8 cellular contexts compared by ENCODE assay signal in the genomic region with DNA sequence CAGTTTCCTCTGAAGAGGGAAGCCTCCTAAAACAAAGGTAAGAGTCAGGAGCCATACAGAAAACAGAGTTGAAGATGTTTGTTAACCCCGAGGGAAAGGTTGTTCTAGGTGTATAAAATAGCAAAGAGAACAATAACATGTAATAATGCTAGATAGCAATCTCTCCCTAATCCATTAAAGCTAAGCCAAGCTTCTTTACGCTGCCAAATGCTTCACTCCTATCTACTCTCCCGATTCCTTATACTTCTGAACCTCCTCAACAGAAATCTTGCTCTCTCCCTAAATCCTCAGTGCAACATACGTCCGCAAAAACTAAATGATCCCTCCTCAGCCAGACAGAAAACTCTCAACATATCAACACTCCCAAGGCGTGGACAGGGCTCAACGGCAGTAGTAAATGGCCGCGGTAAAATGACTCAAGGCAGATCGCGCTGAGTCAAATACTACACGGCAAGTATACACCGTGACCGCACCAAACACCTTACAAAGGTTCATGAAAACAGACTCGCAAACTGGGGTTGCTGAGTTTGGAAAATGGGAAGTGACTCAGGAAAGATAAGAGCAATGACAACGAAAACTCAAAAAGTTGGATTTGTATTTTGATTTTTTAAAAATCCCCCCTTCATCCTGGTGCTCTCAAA. TPM values are rescaled to one million over a fixed set of nuclear protein-coding genes. Genes with fewer than 3 reads are reported as not detected.
DNase-seq lines count a peak whose midpoint lies in the region; ATAC-seq and TF ChIP-seq lines count a peak whose summit lies in the region.

No MANE protein-coding gene starts in this region.

- H3K9me3 Mint-ChIP-seq in type B pancreatic cell, result no peaks in the 10 kb centered on the region

- H3K27ac Mint-ChIP-seq in type B pancreatic cell, result peak overlapping the region; percentile 94

- TF ChIP-seq CTCF in C4-2B (conservative IDR thresholded peaks at IDR 0.05) (no peak), Panc1 (IDR thresholded peaks at IDR 0.05) (no peak), gastroesophageal sphincter (IDR thresholded peaks at IDR 0.05) (no peak), type B pancreatic cell (conservative IDR thresholded peaks at IDR 0.05) (no peak)

- H3K27me3 Mint-ChIP-seq in type B pancreatic cell, result no peaks in the 10 kb centered on the region

- no peaks in the 10 kb centered on the region for H3K9me3 ChIP-seq in Panc1 (ENCODE audit: control insufficient read depth, insufficient read depth, low read depth, low read length)
- no peaks in the 10 kb centered on the region for H3K9me3 ChIP-seq in gastroesophageal sphincter

- 0% methylated on average over 12 to 16 of the region's 16 CpGs for WGBS in gastroesophageal sphincter (ENCODE audit: low coverage in 1 of 2), 2 donors

- H3K27ac ChIP-seq in C4-2B (peak overlapping the region; percentile 75), Panc1 (ENCODE audit: low read length) (peak overlapping the region; percentile 92), gastroesophageal sphincter (peak overlapping the region; percentile 85 to 99 (median 95))

- H3K4me1 ChIP-seq in Panc1 (ENCODE audit: control insufficient read depth, insufficient read depth, low read length) (peaks cover 13% of the 10 kb centered on the region), gastroesophageal sphincter (peaks cover 0 to 34% (median 6%) of the 10 kb centered on the region in 3 donors)

- intact Hi-C loops in Panc1 (cut with micrococcal nuclease; ENCODE audit: unreplicated experiment), result no loop called here

- ATAC-seq in GM19372 (IDR thresholded peaks at IDR 0.05; ENCODE audit: low read depth, unreplicated experiment) (peak; percentile 36), HG03457 (IDR thresholded peaks at IDR 0.05; ENCODE audit: unreplicated experiment) (peak; percentile 30), Panc1 (peak; percentile 66), gastroesophageal sphincter (peak; percentile 29)

- DNase-seq in Panc1 (ENCODE audit: low read depth, low spot score) (peak; percentile 20), occipital lobe (lab: John Stamatoyannopoulos, UW) (peak; percentile 20), type B pancreatic cell (ENCODE audit: extremely low spot score, unreplicated experiment) (no peak)
- DNase-seq in activated naive CD4-positive, alpha-beta T cell treated with Interleukin-2 at 50 U/mL for 16 hours, result peak; percentile 69

- in situ Hi-C loops in Panc1 (cut with HindIII; ENCODE audit: low pct_unique_long_range_greater_than_20kb, low sequenced_read_pairs), result no loop called here

- H3K4me3 Mint-ChIP-seq in type B pancreatic cell, result peak overlapping the region; percentile 95

- H3K36me3 Mint-ChIP-seq in type B pancreatic cell, result peaks cover 34% of the 10 kb centered on the region

- peaks cover 42% of the 10 kb centered on the region for H3K36me3 ChIP-seq in Panc1 (ENCODE audit: control insufficient read depth, insufficient read depth, low read length)
- peaks cover 3 to 28% of the 10 kb centered on the region in 2 donors for H3K36me3 ChIP-seq in gastroesophageal sphincter

- POLR2A ChIA-PET in Panc1 (lab: Charles Lee), result no interaction called here

- no peak for TF ChIP-seq POLR2A in gastroesophageal sphincter (IDR thresholded peaks at IDR 0.05)

- peaks cover 21% of the 10 kb centered on the region for H3K4me1 Mint-ChIP-seq in type B pancreatic cell (ENCODE audit: unreplicated experiment)

- CTCF ChIA-PET in Panc1 (lab: Charles Lee), result no interaction called here

- H3K27me3 ChIP-seq in Panc1 (ENCODE audit: control insufficient read depth, insufficient read depth, low read length), result no peaks in the 10 kb centered on the region
- no peaks in the 10 kb centered on the region for H3K27me3 ChIP-seq in gastroesophageal sphincter

- H3K4me3 ChIP-seq in Panc1 (ENCODE audit: low read depth in 2 of 2, low read length in 2 of 2) (peak overlapping the region; percentile 77 to 98), gastroesophageal sphincter (peak overlapping the region; percentile 65 to 68)

- TSS peak; percentile 89 for BruUV-seq in Panc1 (replicated peaks; lab: Mats Ljungman, UMichigan)

- TF ChIP-seq EP300 in gastroesophageal sphincter (IDR thresholded peaks at IDR 0.05), result no peak

RNA-seq across cellular contexts. Expression of gene CLDND1, which starts 0.7 kb away (rescaled TPM):
- total RNA-seq in Panc1 (2021; ENCODE audit: unreplicated experiment), result 77.3 TPM
- polyA plus RNA-seq in Panc1 (2012; ENCODE audit: insufficient read length), result 73.1 TPM
- total RNA-seq in gastroesophageal sphincter, result 100 to 1,000 TPM; 117 to 228 (median 183) TPM
- 141 TPM for total RNA-seq in occipital lobe
- total RNA-seq in type B pancreatic cell (ENCODE audit: low replicate concordance), result 59.4 and 83.1 TPM in 2 replicates

RNA-seq across cellular contexts. Expression of gene GPR15, which starts 9.8 kb away (rescaled TPM):
- not detected for total RNA-seq in Panc1 (2021; ENCODE audit: unreplicated experiment)
- polyA plus RNA-seq in Panc1 (2012; ENCODE audit: insufficient read length), result not detected
- not detected for total RNA-seq in gastroesophageal sphincter
- not detected for total RNA-seq in occipital lobe
- total RNA-seq in type B pancreatic cell (ENCODE audit: low replicate concordance), result not detected in 2 replicates

RNA-seq across cellular contexts. Expression of gene OR5K2, which starts 24.5 kb away (rescaled TPM):
- total RNA-seq in Panc1 (2021; ENCODE audit: unreplicated experiment), result not detected
- polyA plus RNA-seq in Panc1 (2012; ENCODE audit: insufficient read length), result not detected
- total RNA-seq in gastroesophageal sphincter, result not detected
- total RNA-seq in occipital lobe, result not detected
- total RNA-seq in type B pancreatic cell (ENCODE audit: low replicate concordance), result not detected in 2 replicates

RNA-seq across cellular contexts. Expression of gene OR5K1, which starts 59.0 kb away (rescaled TPM):
- not detected for total RNA-seq in Panc1 (2021; ENCODE audit: unreplicated experiment)
- polyA plus RNA-seq in Panc1 (2012; ENCODE audit: insufficient read length), result not detected
- not detected for total RNA-seq in gastroesophageal sphincter
- not detected for total RNA-seq in occipital lobe
- total RNA-seq in type B pancreatic cell (ENCODE audit: low replicate concordance), result not detected in 2 replicates
